Comparison of ENCODE assay signal across 2 cellular contexts in genomic region chr1:53672243-53672642, GRCh38.
TF ChIP-seq lines count a peak whose summit lies in the region.

No MANE protein-coding gene starts in this region.

TF ChIP-seq in SK-N-SH treated with all-trans-retinoic acid at 6 μM for 48 hours, 23 proteins besides CTCF, POLR2A, EP300 and RAD21 (continued from another document):
- TF ChIP-seq POU6F1 (CRISPR knock-in tag; IDR thresholded peaks at IDR 0.05; ENCODE audit: borderline replicate concordance, low read depth), result no peak
TF ChIP-seq in SK-N-SH treated with all-trans-retinoic acid at 6 μM for 48 hours: peak in this region for 1.

TF ChIP-seq in SK-N-SH, 30 proteins besides CTCF, POLR2A, EP300 and RAD21 (continued from another document):
- TF ChIP-seq, protein P1, sequence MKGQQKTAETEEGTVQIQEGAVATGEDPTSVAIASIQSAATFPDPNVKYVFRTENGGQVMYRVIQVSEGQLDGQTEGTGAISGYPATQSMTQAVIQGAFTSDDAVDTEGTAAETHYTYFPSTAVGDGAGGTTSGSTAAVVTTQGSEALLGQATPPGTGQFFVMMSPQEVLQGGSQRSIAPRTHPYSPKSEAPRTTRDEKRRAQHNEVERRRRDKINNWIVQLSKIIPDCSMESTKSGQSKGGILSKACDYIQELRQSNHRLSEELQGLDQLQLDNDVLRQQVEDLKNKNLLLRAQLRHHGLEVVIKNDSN (IDR thresholded peaks at IDR 0.05; ENCODE audit: borderline replicate concordance, low read depth), result no peak
- no peak for TF ChIP-seq RXRA (IDR thresholded peaks at IDR 0.05; ENCODE audit: borderline replicate concordance, low read depth)
- TF ChIP-seq RCOR1 (IDR thresholded peaks at IDR 0.05; ENCODE audit: low read length), result no peak
- no peak for TF ChIP-seq NRF1 (IDR thresholded peaks at IDR 0.05; ENCODE audit: low read depth, low read length)
- no peak for TF ChIP-seq POLR2AphosphoS5 (IDR thresholded peaks at IDR 0.05; ENCODE audit: low read depth, low read length)
- no peak for TF ChIP-seq GABPA (IDR thresholded peaks at IDR 0.05; ENCODE audit: low read depth)
- no peak for TF ChIP-seq YY1 (IDR thresholded peaks at IDR 0.05; ENCODE audit: low read depth)
- TF ChIP-seq TCF12 (IDR thresholded peaks at IDR 0.05), result no peak
- TF ChIP-seq, protein P2, sequence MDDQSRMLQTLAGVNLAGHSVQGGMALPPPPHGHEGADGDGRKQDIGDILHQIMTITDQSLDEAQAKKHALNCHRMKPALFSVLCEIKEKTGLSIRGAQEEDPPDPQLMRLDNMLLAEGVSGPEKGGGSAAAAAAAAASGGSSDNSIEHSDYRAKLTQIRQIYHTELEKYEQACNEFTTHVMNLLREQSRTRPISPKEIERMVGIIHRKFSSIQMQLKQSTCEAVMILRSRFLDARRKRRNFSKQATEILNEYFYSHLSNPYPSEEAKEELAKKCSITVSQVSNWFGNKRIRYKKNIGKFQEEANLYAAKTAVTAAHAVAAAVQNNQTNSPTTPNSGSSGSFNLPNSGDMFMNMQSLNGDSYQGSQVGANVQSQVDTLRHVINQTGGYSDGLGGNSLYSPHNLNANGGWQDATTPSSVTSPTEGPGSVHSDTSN (IDR thresholded peaks at IDR 0.05), result no peak
- no peak for TF ChIP-seq CHD2 (IDR thresholded peaks at IDR 0.05; ENCODE audit: low read length, partially characterized antibody)
- no peak for TF ChIP-seq GATA2 (CRISPR knock-in tag; IDR thresholded peaks at IDR 0.05)
- TF ChIP-seq MXI1 (IDR thresholded peaks at IDR 0.05; ENCODE audit: low read depth, low read length), result no peak
- TF ChIP-seq ELF1 (IDR thresholded peaks at IDR 0.05), result no peak
- TF ChIP-seq FOXJ3 (CRISPR knock-in tag; IDR thresholded peaks at IDR 0.05), result no peak
- no peak for TF ChIP-seq TEAD4 (IDR thresholded peaks at IDR 0.05; ENCODE audit: borderline replicate concordance, insufficient read depth)
- no peak for TF ChIP-seq NFIC (IDR thresholded peaks at IDR 0.05; ENCODE audit: borderline replicate concordance)
- TF ChIP-seq RFX5 (IDR thresholded peaks at IDR 0.05; ENCODE audit: low read length), result no peak
